26 cellular contexts compared by ENCODE assay signal in the genomic region with DNA sequence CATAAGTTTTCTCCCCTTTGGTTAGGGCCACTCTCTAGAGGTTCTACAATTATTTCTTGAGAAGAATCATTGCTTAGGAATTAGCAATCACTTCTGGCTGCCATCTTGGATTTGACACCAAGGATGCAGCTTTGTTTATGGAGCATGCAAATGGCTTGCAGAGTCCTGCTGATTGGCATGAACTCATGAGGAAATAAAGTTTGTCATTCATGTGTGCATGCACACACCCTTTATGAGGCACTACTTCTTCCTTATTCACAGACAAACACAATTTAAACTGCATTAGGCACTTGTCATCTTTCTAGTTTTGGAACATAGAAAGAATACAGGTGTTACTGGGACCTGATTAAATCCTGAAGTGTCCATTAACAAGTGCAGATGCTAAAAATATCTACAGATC.
"Had no signal": no experiment of that assay in that cellular context is flagged by ENCODE, and none has a peak within 500 bp of the region (broad histone marks: within the 10 kb centered on the region; RNA-seq: fewer than 3 reads in every experiment).

No MANE protein-coding gene starts in this region.

- H3K36me3 ChIP-seq: left lung, lower lobe of right lung, right lobe of liver, tibial nerve, uterus had no signal

- H3K4me2 ChIP-seq: smooth muscle cell had no signal

- H3K4me1 ChIP-seq: left lung, lower lobe of right lung, parathyroid adenoma, psoas muscle, right lobe of liver, uterus had no signal

- ATAC-seq: left cardiac atrium; left lung; lower lobe of right lung; naive thymus-derived CD4-positive, alpha-beta T cell; natural killer cell treated with Interleukin-12 subunit alpha and Interleukin-12 subunit beta and Interleukin-15 and Interleukin-18, amount 100 ng/mL, for 72 hours; psoas muscle; right lobe of liver; stimulated activated memory B cell treated with anti-CD40 and anti-IgM and Interleukin-4, amounts not matched to agents 10 μg/mL and 1 μg/mL and 100 μg/mL, for 72 hours; stimulated activated naive CD8-positive, alpha-beta T cell treated with anti-CD3 and anti-CD28 coated beads, Interleukin-15, amount 100 ng/mL, for 72 hours had no signal

- H3K9ac ChIP-seq: parathyroid adenoma had no signal

- H3K36me3 Mint-ChIP-seq: mesothelial cell of epicardium; natural killer cell treated with Interleukin-12 subunit alpha and Interleukin-12 subunit beta and Interleukin-15 and Interleukin-18, amount 100 ng/mL, for 72 hours; stimulated activated memory B cell treated with anti-CD40 and anti-IgM and Interleukin-4, amounts not matched to agents 10 μg/mL and 1 μg/mL and 100 μg/mL, for 72 hours; type B pancreatic cell had no signal

- H3K27ac Mint-ChIP-seq: mesothelial cell of epicardium; naive thymus-derived CD4-positive, alpha-beta T cell; stimulated activated memory B cell treated with anti-CD40 and anti-IgM and Interleukin-4, amounts not matched to agents 10 μg/mL and 1 μg/mL and 100 μg/mL, for 72 hours; stimulated activated naive CD8-positive, alpha-beta T cell treated with anti-CD3 and anti-CD28 coated beads, Interleukin-15, amount 100 ng/mL, for 72 hours; type B pancreatic cell had no signal

- H3K4me3 Mint-ChIP-seq: mesothelial cell of epicardium; naive thymus-derived CD4-positive, alpha-beta T cell; natural killer cell treated with Interleukin-12 subunit alpha and Interleukin-12 subunit beta and Interleukin-15 and Interleukin-18, amount 100 ng/mL, for 72 hours; stimulated activated memory B cell treated with anti-CD40 and anti-IgM and Interleukin-4, amounts not matched to agents 10 μg/mL and 1 μg/mL and 100 μg/mL, for 72 hours; stimulated activated naive CD8-positive, alpha-beta T cell treated with anti-CD3 and anti-CD28 coated beads, Interleukin-15, amount 100 ng/mL, for 72 hours; type B pancreatic cell had no signal

- H3K9me3 Mint-ChIP-seq: stimulated activated memory B cell treated with anti-CD40 and anti-IgM and Interleukin-4, amounts not matched to agents 10 μg/mL and 1 μg/mL and 100 μg/mL, for 72 hours had no signal

- H2AFZ ChIP-seq: parathyroid adenoma had no signal

- H3K4me3 ChIP-seq: left lung, lower lobe of right lung, psoas muscle, right lobe of liver, smooth muscle cell, tibial nerve, uterus had no signal

- H3K27me3 ChIP-seq: left lung, right lobe of liver, tibial nerve, uterus had no signal

- H3K79me2 ChIP-seq: parathyroid adenoma had no signal

- H3K4me1 Mint-ChIP-seq: mesothelial cell of epicardium; naive thymus-derived CD4-positive, alpha-beta T cell; stimulated activated memory B cell treated with anti-CD40 and anti-IgM and Interleukin-4, amounts not matched to agents 10 μg/mL and 1 μg/mL and 100 μg/mL, for 72 hours; stimulated activated naive CD8-positive, alpha-beta T cell treated with anti-CD3 and anti-CD28 coated beads, Interleukin-15, amount 100 ng/mL, for 72 hours had no signal

- H3K27me3 Mint-ChIP-seq: stimulated activated naive CD8-positive, alpha-beta T cell treated with anti-CD3 and anti-CD28 coated beads, Interleukin-15, amount 100 ng/mL, for 72 hours had no signal

- H3K9me3 ChIP-seq: lower lobe of right lung, psoas muscle, right lobe of liver, uterus had no signal

- H3K27ac ChIP-seq: left lung, lower lobe of right lung, parathyroid adenoma, psoas muscle, right lobe of liver, tibial nerve, uterus had no signal

- DNase-seq: hippocampal formation; kidney glomerular epithelial cell; left cardiac atrium; left lung; lower lobe of right lung; mammary epithelial cell; mesenchymal stem cell; naive thymus-derived CD4-positive, alpha-beta T cell; nucleus accumbens; psoas muscle; right lobe of liver; stimulated activated CD4-positive, alpha-beta T cell treated with anti-CD3 and anti-CD28 coated beads, Interleukin-1b, Interleukin-23, amount 100 ng/mL, for 48 hours; stimulated activated CD4-positive, alpha-beta T cell treated with anti-CD3 and anti-CD28 coated beads, Interleukin-2, amount 100 ng/mL, for 48 hours; stimulated activated CD4-positive, alpha-beta T cell treated with anti-CD3 and anti-CD28 coated beads, Interleukin-4, amount 100 ng/mL, for 4 hours; stimulated activated CD8-positive, alpha-beta memory T cell treated with anti-CD3 and anti-CD28 coated beads, Interleukin-4, amount 100 ng/mL, for 48 hours; stimulated activated naive CD4-positive, alpha-beta T cell treated with Interleukin-2 at 50 U/mL for 16 hours; stimulated activated naive CD8-positive, alpha-beta T cell treated with anti-CD3 and anti-CD28 coated beads, Interleukin-15, amount 100 ng/mL, for 72 hours; substantia nigra; uterus had no signal
